ENCODE assay signal across 8 cellular contexts in the genomic region with DNA sequence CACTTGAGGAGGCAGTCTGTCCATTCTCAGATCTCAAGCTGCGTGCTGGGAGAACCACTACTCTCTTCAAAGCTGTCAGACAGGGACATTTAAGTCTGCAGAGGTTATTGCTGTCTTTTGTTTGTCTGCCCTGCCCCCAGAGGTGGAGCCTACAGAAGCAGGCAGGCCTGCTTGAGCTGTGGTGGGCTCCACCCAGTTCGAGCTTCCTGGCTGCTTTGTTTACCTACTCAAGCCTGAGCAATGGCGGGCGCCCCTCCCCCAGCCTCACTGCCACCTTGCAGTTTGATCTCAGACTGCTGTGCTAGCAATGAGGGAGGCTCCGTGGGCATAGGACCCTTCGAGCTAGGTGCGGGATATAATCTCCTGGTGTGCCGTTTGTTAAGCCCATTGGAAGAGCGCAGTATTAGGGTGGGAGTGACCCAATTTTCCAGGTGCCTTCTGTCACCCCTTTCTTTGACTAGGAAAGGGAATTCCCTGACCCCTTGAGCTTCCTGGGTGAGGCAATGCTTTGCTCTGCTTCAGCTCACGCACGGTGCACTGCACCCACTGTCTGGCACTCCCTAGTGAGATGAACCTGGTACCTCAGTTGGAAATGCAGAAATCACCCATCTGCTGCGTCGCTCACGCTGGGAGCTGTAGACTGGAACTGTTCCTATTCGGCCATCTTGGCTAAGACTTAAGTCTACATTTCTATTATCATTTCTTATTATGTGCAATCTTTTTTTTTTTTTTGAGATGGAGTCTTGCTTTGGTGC. TPM values are rescaled to one million over a fixed set of nuclear protein-coding genes. Genes with fewer than 3 reads are reported as not detected.
A peak's percentile ranks its signal among the peaks of the same experiment; 100 is the strongest.
DNase-seq lines count a peak whose midpoint lies in the region; ATAC-seq and TF ChIP-seq lines count a peak whose summit lies in the region.
"Not testable (repeated sequence)": the region's sequence is repeated elsewhere in the genome, so short reads cannot be mapped to it uniquely, and the experiment has no call there.
"Had no signal": no experiment of that assay in that cellular context is flagged by ENCODE, and none has a peak within 500 bp of the region (broad histone marks: within the 10 kb centered on the region; RNA-seq: fewer than 3 reads in every experiment).

No MANE protein-coding gene starts in this region.

- H3K4me1 Mint-ChIP-seq in activated T-cell treated with anti-CD3 and anti-CD28 coated beads, Interleukin-2, amount 50 U/mL, for 4 hours (ENCODE audit: low read depth), result peaks cover 32% of the 10 kb centered on the region
- H3K4me1 Mint-ChIP-seq in endodermal cell, result peaks cover 13% of the 10 kb centered on the region

- not testable (repeated sequence) for H3K27ac Mint-ChIP-seq in endodermal cell

- DNase-seq in DMS53 (lab: John Stamatoyannopoulos, UW) (peak; percentile 14), T-helper 22 cell (ENCODE audit: low read depth) (peak; percentile 37)
- DNase-seq in activated CD4-positive, alpha-beta T cell treated with anti-CD3 and anti-CD28 coated beads, Interleukin-2, amount 50 U/mL, for 4 hours, result peak; percentile 9 to 22
- not testable (repeated sequence) for DNase-seq in activated T-cell treated with anti-CD3 and anti-CD28 coated beads, Interleukin-2, amount 50 U/mL, for 4 hours; endodermal cell
- DNase-seq in activated naive CD4-positive, alpha-beta T cell treated with Interleukin-2 at 50 U/mL for 16 hours, result peak; percentile 35
- DNase-seq in stimulated activated CD4-positive, alpha-beta T cell treated with anti-CD3 and anti-CD28 coated beads, Interleukin-4, amount 100 ng/mL, for 24 hours, result peak; percentile 24

- H3K4me1 ChIP-seq in endodermal cell (ENCODE audit: control insufficient read depth, insufficient read depth, low read length), result not testable (repeated sequence)

- H3K9me3 ChIP-seq in endodermal cell (ENCODE audit: control insufficient read depth, low read length), result peaks cover 15% of the 10 kb centered on the region

- WGBS in endodermal cell (ENCODE audit: insufficient coverage in 1 of 2, insufficient read length in 1 of 2), 2 experiments, result 96 to 100% methylated on average over 4 to 13 of the region's 15 CpGs

- ATAC-seq in activated T-cell treated with anti-CD3 and anti-CD28 coated beads, Interleukin-2, amount 50 U/mL, for 4 hours, result not testable (repeated sequence)

- not testable (repeated sequence) for H3K36me3 Mint-ChIP-seq in activated T-cell treated with anti-CD3 and anti-CD28 coated beads, Interleukin-2, amount 50 U/mL, for 4 hours (ENCODE audit: insufficient read depth)
- peaks cover 51% of the 10 kb centered on the region for H3K36me3 Mint-ChIP-seq in endodermal cell (ENCODE audit: low read depth)

- not testable (repeated sequence) for TF ChIP-seq CTCF in endodermal cell (conservative IDR thresholded peaks at IDR 0.05)

- peak overlapping the region; percentile 35 for H3K4me3 ChIP-seq in endodermal cell (ENCODE audit: low read length)

- H3K9me3 Mint-ChIP-seq in activated T-cell treated with anti-CD3 and anti-CD28 coated beads, Interleukin-2, amount 50 U/mL, for 4 hours, result not testable (repeated sequence)
- H3K9me3 Mint-ChIP-seq in endodermal cell, result peaks cover 54% of the 10 kb centered on the region

- H3K27ac ChIP-seq in endodermal cell (ENCODE audit: low read depth, low read length), result not testable (repeated sequence)

- not testable (repeated sequence) for H3K27me3 Mint-ChIP-seq in activated T-cell treated with anti-CD3 and anti-CD28 coated beads, Interleukin-2, amount 50 U/mL, for 4 hours (ENCODE audit: low read depth); endodermal cell (ENCODE audit: insufficient read depth)

- not testable (repeated sequence) for H3K9ac ChIP-seq in endodermal cell (ENCODE audit: extremely low read depth, low read length, poor library complexity, severe bottlenecking)

- peaks cover 15% of the 10 kb centered on the region for H3K36me3 ChIP-seq in endodermal cell (ENCODE audit: control insufficient read depth, insufficient read depth, low read length)

- not testable (repeated sequence) for H3K27me3 ChIP-seq in endodermal cell (ENCODE audit: control insufficient read depth, insufficient read depth, low read length, poor library complexity, severe bottlenecking)

- H3K4me3 Mint-ChIP-seq in activated T-cell treated with anti-CD3 and anti-CD28 coated beads, Interleukin-2, amount 50 U/mL, for 4 hours, result peak overlapping the region; percentile 45
- not testable (repeated sequence) for H3K4me3 Mint-ChIP-seq in endodermal cell

RNA-seq across cellular contexts. Expression of a gene that starts 59.1 kb away (rescaled TPM):
- under 1 TPM in 2 of 3 donors, not detected in 1; 0.13 to 0.14 TPM for total RNA-seq in activated T-cell treated with anti-CD3 and anti-CD28 coated beads, Interleukin-2, amount 50 U/mL, for 4 hours
- under 1 TPM; 0.51 to 0.66 TPM for total RNA-seq in endodermal cell
- polyA plus RNA-seq in endodermal cell (2013, experiment 1 of 2), result 0.21 TPM
- polyA plus RNA-seq in endodermal cell (2013, experiment 2 of 2), result 0.37 TPM
- polyA plus RNA-seq: CD14-positive monocyte had no signal
